In genomic region chr13:47170971-47171370, GRCh38 we compare ENCODE assay signal across 4 cellular contexts.
"Had no signal": no experiment of that assay in that cellular context is flagged by ENCODE, and none has a peak within 500 bp of the region (broad histone marks: within the 10 kb centered on the region; RNA-seq: fewer than 3 reads in every experiment).

No MANE protein-coding gene starts in this region.

- H3K9me3 Mint-ChIP-seq: GM23338, H9, IgD-negative memory B cell had no signal

- H3K4me3 Mint-ChIP-seq: GM23338, H9, IgD-negative memory B cell had no signal

- H3K4me1 Mint-ChIP-seq: GM23338 had no signal

- H3K27ac Mint-ChIP-seq: H9 had no signal

- H3K36me3 Mint-ChIP-seq: IgD-negative memory B cell had no signal

- ATAC-seq: GM23338 had no signal

- DNase-seq: H9, HCEC 1CT had no signal

- H3K4me2 ChIP-seq: GM23338 had no signal

- H2AFZ ChIP-seq: GM23338 had no signal

- H3K4me3 ChIP-seq: GM23338 had no signal
